In the genomic region with DNA sequence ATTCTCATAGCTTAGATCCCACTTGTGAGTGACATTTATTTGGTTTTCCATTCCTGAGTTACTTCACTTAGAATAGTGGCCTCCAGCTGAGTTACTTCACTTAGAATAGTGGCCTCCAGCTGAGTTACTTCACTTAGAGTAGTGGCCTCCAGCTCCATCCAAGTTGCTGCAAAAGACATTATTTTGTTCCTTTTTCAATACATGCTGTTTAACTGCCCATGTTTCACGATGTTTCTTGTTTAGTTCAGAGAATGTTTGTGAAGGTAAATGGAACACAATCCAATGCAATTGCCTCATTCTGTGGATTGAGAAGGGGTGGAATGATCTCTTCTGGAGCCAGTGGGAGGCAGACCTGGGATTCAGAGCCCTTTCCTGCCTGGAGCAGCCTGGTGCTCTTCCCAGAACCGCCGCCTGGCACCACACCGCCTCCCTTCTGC, we compare ENCODE assay signal across 20 cellular contexts.
"Had no signal": no experiment of that assay in that cellular context is flagged by ENCODE, and none has a peak within 500 bp of the region (broad histone marks: within the 10 kb centered on the region; RNA-seq: fewer than 3 reads in every experiment).

No MANE protein-coding gene starts in this region.

- DNase-seq: activated B cell treated with CpG ODN at 0.5 μM for 24 hours; activated CD4-positive, alpha-beta T cell treated with anti-CD3 and anti-CD28 coated beads for 1 hour; activated CD4-positive, alpha-beta T cell treated with anti-CD3 and anti-CD28 coated beads, Interleukin-2, amount 10 ng/mL, durations not matched to agents 24 days and 14 days; activated CD4-positive, alpha-beta T cell treated with anti-CD3 and anti-CD28 coated beads, Interleukin-2, amount 50 U/mL, for 48 hours; activated CD8-positive, alpha-beta memory T cell treated with anti-CD3 and anti-CD28 coated beads, Interleukin-2, amount 10 ng/mL, durations not matched to agents 7 days and 5 days; activated effector memory CD4-positive, alpha-beta T cell treated with Interleukin-2 at 50 U/mL for 16 hours; activated naive CD4-positive, alpha-beta T cell; activated T-cell treated with anti-CD3 and anti-CD28 coated beads, Interleukin-2, amount 50 U/mL, for 24 hours; aorta; central memory CD4-positive, alpha-beta T cell; KG1; NCI-H1048; NCI-H1417; NCI-H2029; NCI-H2107; NCI-H2171 treated with DMSO at 0.1 percent for 48 hours; NCI-H510A treated with DMSO at 0.1 percent for 48 hours; SHP77 treated with DMSO at 0.1 percent for 48 hours; T-helper 17 cell; T-helper 9 cell had no signal
